18 cellular contexts compared by ENCODE assay signal in genomic region chr20:46434597-46434996, GRCh38.
"Had no signal": no experiment of that assay in that cellular context is flagged by ENCODE, and none has a peak within 500 bp of the region (broad histone marks: within the 10 kb centered on the region; RNA-seq: fewer than 3 reads in every experiment).

No MANE protein-coding gene starts in this region.

- H3K9me3 ChIP-seq: prostate gland, spleen, tibial artery, upper lobe of left lung, vagina had no signal

- H3K9ac ChIP-seq: parathyroid adenoma had no signal

- H3K4me1 ChIP-seq: foreskin keratinocyte, parathyroid adenoma, prostate gland, spleen, tibial artery, upper lobe of left lung, vagina had no signal

- H3K4me2 ChIP-seq: hepatocyte had no signal

- H2AFZ ChIP-seq: hepatocyte, parathyroid adenoma had no signal

- H3K27me3 ChIP-seq: upper lobe of left lung, vagina had no signal

- H3K79me2 ChIP-seq: hepatocyte, parathyroid adenoma had no signal

- H3K36me3 ChIP-seq: prostate gland, spleen, tibial artery, upper lobe of left lung, vagina had no signal

- DNase-seq: dermis blood vessel endothelial cell; foreskin keratinocyte; kidney glomerular epithelial cell; mesendoderm; naive B cell; occipital lobe; spleen; stimulated activated CD4-positive, alpha-beta T cell treated with anti-CD3 and anti-CD28 coated beads, Interleukin-15, amount 100 ng/mL, for 24 hours; stimulated activated CD4-positive, alpha-beta T cell treated with anti-CD3 and anti-CD28 coated beads, Interleukin-1b, Interleukin-23, amount 100 ng/mL, for 48 hours; stimulated activated CD4-positive, alpha-beta T cell treated with anti-CD3 and anti-CD28 coated beads, Interleukin-4, amount 100 ng/mL, for 24 hours; tibial artery; upper lobe of left lung had no signal

- H3K27ac ChIP-seq: foreskin keratinocyte, hepatocyte, parathyroid adenoma, prostate gland, spleen, tibial artery, upper lobe of left lung, vagina had no signal

- H3K4me3 ChIP-seq: hepatocyte, prostate gland, spleen, tibial artery, upper lobe of left lung, vagina had no signal

- ATAC-seq: foreskin keratinocyte; sciatic nerve; stimulated activated memory B cell treated with anti-CD40 and anti-IgM and Interleukin-4, amounts not matched to agents 10 μg/mL and 1 μg/mL and 100 μg/mL, for 72 hours had no signal
